In genomic region chr11:105598371-105598770, GRCh38 we compare ENCODE assay signal across 9 cellular contexts. TPM values are rescaled to one million over a fixed set of nuclear protein-coding genes. Genes with fewer than 3 reads are reported as not detected.
"Had no signal": no experiment of that assay in that cellular context is flagged by ENCODE, and none has a peak within 500 bp of the region (broad histone marks: within the 10 kb centered on the region; RNA-seq: fewer than 3 reads in every experiment).

No MANE protein-coding gene starts in this region.

- ATAC-seq: GM12878 had no signal

- H3K4me3 ChIP-seq: GM12878 had no signal

- FAIRE-seq: G401.6, GM12878, GM12891, GM12892, GM18507, GM19239 had no signal

- DNase-seq: GDM1, GF-D8 had no signal

RNA-seq across cellular contexts. Expression of gene GRIA4, which starts 11.5 kb away (rescaled TPM):
- total RNA-seq: G401, GM12878 had no signal
